Comparison of ENCODE assay signal across 9 cellular contexts in genomic region chr7:124263232-124263827, GRCh38.
A peak's percentile ranks its signal among the peaks of the same experiment; 100 is the strongest.
DNase-seq lines count a peak whose midpoint lies in the region; ATAC-seq, FAIRE-seq and TF ChIP-seq lines count a peak whose summit lies in the region.
"Had no signal": no experiment of that assay in that cellular context is flagged by ENCODE, and none has a peak within 500 bp of the region (broad histone marks: within the 10 kb centered on the region; RNA-seq: fewer than 3 reads in every experiment).

No MANE protein-coding gene starts in this region.

- H3K27me3 ChIP-seq in HUES48 (ENCODE audit: control insufficient read depth, insufficient read depth, low read length): no peaks in the 10 kb centered on the region; the same call in 1 of the 2 replicates
- H3K27me3 ChIP-seq in adrenal gland: no peaks in the 10 kb centered on the region
- H3K27me3 ChIP-seq in small intestine (ENCODE audit: control insufficient read depth in 2 of 2, insufficient read depth in 2 of 2, low read length in 2 of 2): no peaks in the 10 kb centered on the region
- H3K27me3 ChIP-seq: gastroesophageal sphincter had no signal

- H3K4me3 Mint-ChIP-seq in CD14-positive monocyte: no peak overlapping the region

- H3K4me3 ChIP-seq in HUES48 (ENCODE audit: low read depth, low read length) (no peak overlapping the region), fibroblast of the aortic adventitia (ENCODE audit: low read depth, low read length) (no peak overlapping the region), adrenal gland (no peak overlapping the region), small intestine (ENCODE audit: low read depth in 1 of 2, low read length in 2 of 2) (no peak overlapping the region)
- H3K4me3 ChIP-seq: gastroesophageal sphincter had no signal

- DNase-seq in H4 (ENCODE audit: low spot score): peak; percentile 54
- DNase-seq in fibroblast of the aortic adventitia (ENCODE audit: low read depth): peak; percentile 1
- no peak for DNase-seq in adrenal gland
- no peak for DNase-seq in small intestine
- no peak for DNase-seq in activated CD4-positive, alpha-beta T cell treated with anti-CD3 and anti-CD28 coated beads for 4 hours
- DNase-seq in CD14-positive monocyte (ENCODE audit: low spot score): no peak

- H3K9me3 Mint-ChIP-seq in CD14-positive monocyte: peaks cover 0 to 2% (median 0%) of the 10 kb centered on the region in 7 donors

- peak; percentile 94 for ATAC-seq in GM18508 (IDR thresholded peaks at IDR 0.05; ENCODE audit: insufficient read depth, unreplicated experiment)
- ATAC-seq: gastroesophageal sphincter had no signal

- FAIRE-seq in small intestine (lab: Jason Lieb, UNC): no peak

- TF ChIP-seq CTCF in fibroblast of the aortic adventitia (IDR thresholded peaks at IDR 0.05; ENCODE audit: insufficient read depth, low read length) (no peak), adrenal gland (IDR thresholded peaks at IDR 0.05) (no peak), CD14-positive monocyte (IDR thresholded peaks at IDR 0.05) (no peak)

- no peak for TF ChIP-seq POLR2A in adrenal gland (IDR thresholded peaks at IDR 0.05)

- intact Hi-C loops in adrenal gland (cut with DNase I) (no loop called here), CD14-positive monocyte (cut with micrococcal nuclease) (no loop called here)

- H3K4me1 Mint-ChIP-seq in CD14-positive monocyte: no peaks in the 10 kb centered on the region

- H3K27ac ChIP-seq in HUES48 (ENCODE audit: low read depth, low read length): peak overlapping the region; percentile 30
- no peak overlapping the region for H3K27ac ChIP-seq in adrenal gland
- H3K27ac ChIP-seq in small intestine (ENCODE audit: low read depth in 1 of 2, low read length in 1 of 2): no peak overlapping the region
- H3K27ac ChIP-seq: gastroesophageal sphincter had no signal

- 74 to 89% (median 81%) methylated on average over 4 of the region's 4 CpGs for WGBS in adrenal gland, 4 donors
- 74 to 78% (median 74%) methylated on average over 4 of the region's 4 CpGs for WGBS in small intestine, 3 donors

- peaks cover 44% of the 10 kb centered on the region for H3K4me1 ChIP-seq in HUES48 (ENCODE audit: control insufficient read depth, insufficient read depth, low read length)
- no peaks in the 10 kb centered on the region for H3K4me1 ChIP-seq in adrenal gland (replicated peaks in 1 of 2)
- H3K4me1 ChIP-seq in small intestine (ENCODE audit: control insufficient read depth in 2 of 2, insufficient read depth in 1 of 2, low read depth in 1 of 2, low read length in 1 of 2): no peaks in the 10 kb centered on the region
- H3K4me1 ChIP-seq: gastroesophageal sphincter had no signal

- H3K36me3 Mint-ChIP-seq in CD14-positive monocyte: no peaks in the 10 kb centered on the region

- no peaks in the 10 kb centered on the region for H3K27me3 Mint-ChIP-seq in CD14-positive monocyte (ENCODE audit: low read depth in 3 of 3)

- H3K9me3 ChIP-seq in HUES48 (ENCODE audit: control insufficient read depth, insufficient read depth, low read length) (no peaks in the 10 kb centered on the region), adrenal gland (replicated peaks in 1 of 3) (no peaks in the 10 kb centered on the region), small intestine (ENCODE audit: control insufficient read depth, low read depth) (no peaks in the 10 kb centered on the region)
- H3K9me3 ChIP-seq: gastroesophageal sphincter had no signal

- no peak overlapping the region for H3K27ac Mint-ChIP-seq in CD14-positive monocyte

- no peak overlapping the region for H3K9ac ChIP-seq in HUES48 (ENCODE audit: low read depth, low read length)

- no peaks in the 10 kb centered on the region for H3K36me3 ChIP-seq in HUES48 (ENCODE audit: control insufficient read depth, insufficient read depth, low read length)
- no peaks in the 10 kb centered on the region for H3K36me3 ChIP-seq in adrenal gland (replicated peaks in 1 of 2)
- no peaks in the 10 kb centered on the region for H3K36me3 ChIP-seq in small intestine (ENCODE audit: control insufficient read depth in 2 of 2, insufficient read depth in 2 of 2, low read length in 2 of 2)
- H3K36me3 ChIP-seq: gastroesophageal sphincter had no signal

Comparison
In these comparisons a context has a peak if more than half of its experiments do, and no peak if none do; other contexts are left out.
1. DNase-seq: peak in H4 (single experiment) and fibroblast of the aortic adventitia (single experiment); none in adrenal gland (0 of 7), small intestine (single experiment), activated CD4-positive, alpha-beta T cell treated with anti-CD3 and anti-CD28 coated beads for 4 hours (0 of 2) and CD14-positive monocyte (single experiment).